11 cellular contexts compared by ENCODE assay signal in genomic region chr19:51439021-51439465, GRCh38. TPM values are rescaled to one million over a fixed set of nuclear protein-coding genes. Genes with fewer than 3 reads are reported as not detected.
DNase-seq lines count a peak whose midpoint lies in the region; ATAC-seq and TF ChIP-seq lines count a peak whose summit lies in the region.
"Had no signal": no experiment of that assay in that cellular context is flagged by ENCODE, and none has a peak within 500 bp of the region (broad histone marks: within the 10 kb centered on the region; RNA-seq: fewer than 3 reads in every experiment).

No MANE protein-coding gene starts in this region.

- H3K9me3 Mint-ChIP-seq in chondrocyte (ENCODE audit: low read depth), result no peaks in the 10 kb centered on the region

- peak; percentile 42 for TF ChIP-seq CTCF in chondrocyte (IDR thresholded peaks at IDR 0.05)
- TF ChIP-seq CTCF in osteoblast (IDR thresholded peaks at IDR 0.05; ENCODE audit: extremely low read depth, low read depth, low read length), result peak; percentile 48

- no peaks in the 10 kb centered on the region for H3K36me3 Mint-ChIP-seq in chondrocyte (ENCODE audit: low read depth)

- no peaks in the 10 kb centered on the region for H3K79me2 ChIP-seq in osteoblast (ENCODE audit: insufficient read depth, low read length)

- H3K4me1 ChIP-seq in osteoblast (ENCODE audit: insufficient read depth, low read length), result no peaks in the 10 kb centered on the region
- H3K4me1 ChIP-seq: A549 had no signal

- no peaks in the 10 kb centered on the region for H3K36me3 ChIP-seq in osteoblast (ENCODE audit: insufficient read depth, low read length)

- H3K4me2 ChIP-seq in osteoblast (ENCODE audit: insufficient read depth, low read length), result no peak overlapping the region
- H3K4me2 ChIP-seq: A549 had no signal

- H3K27me3 Mint-ChIP-seq in chondrocyte (ENCODE audit: low read depth), result no peaks in the 10 kb centered on the region

- no peak for ATAC-seq in HG02870 (IDR thresholded peaks at IDR 0.05; ENCODE audit: unreplicated experiment)
- ATAC-seq: A549 had no signal

- H3K9me3 ChIP-seq in osteoblast (ENCODE audit: low read depth, low read length), result no peaks in the 10 kb centered on the region

- no peaks in the 10 kb centered on the region for H4K20me1 ChIP-seq in osteoblast (ENCODE audit: insufficient read depth, low read length)

- no peaks in the 10 kb centered on the region for H3K27me3 ChIP-seq in osteoblast (ENCODE audit: insufficient read depth, low read length)

- H3K4me3 ChIP-seq in osteoblast (ENCODE audit: insufficient read depth, low read length), result no peak overlapping the region
- H3K4me3 ChIP-seq: A549 had no signal

- peak; percentile 16 to 25 for DNase-seq in NCI-H526 (lab: John Stamatoyannopoulos, UW)
- no peak for DNase-seq in NCI-H526 treated with DMSO at 0.1 percent for 48 hours (lab: John Stamatoyannopoulos, UW)
- peak; percentile 50 for DNase-seq in NAMALWA (ENCODE audit: low spot score)
- no peak for DNase-seq in chondrocyte (ENCODE audit: low spot score)
- no peak for DNase-seq in osteoblast (ENCODE audit: insufficient read length, low spot score, missing footprints)
- DNase-seq in NK-92 treated with Interleukin-12 subunit alpha and Interleukin-12 subunit beta, amount 100 ng/mL, for 24 hours (lab: John Stamatoyannopoulos, UW), result no peak
- no peak for DNase-seq in NCI-H187 (lab: John Stamatoyannopoulos, UW)
- DNase-seq: effector CD8-positive, alpha-beta T cell had no signal

- no peak overlapping the region for H3K4me3 Mint-ChIP-seq in chondrocyte (ENCODE audit: unreplicated experiment)

- H2AFZ ChIP-seq in osteoblast (ENCODE audit: low read length), result no peak overlapping the region

- H3K4me1 Mint-ChIP-seq in chondrocyte (ENCODE audit: low read depth), result no peaks in the 10 kb centered on the region

- no peak overlapping the region for H3K27ac ChIP-seq in osteoblast (ENCODE audit: low read depth, low read length)
- H3K27ac ChIP-seq: A549 had no signal

- peak overlapping the region; percentile 12 for H3K27ac Mint-ChIP-seq in chondrocyte (ENCODE audit: unreplicated experiment)

RNA-seq across cellular contexts. Expression of gene SIGLEC8, which starts 19.2 kb away (rescaled TPM):
- not detected in 3 replicates for total RNA-seq in chondrocyte
- total RNA-seq in osteoblast, result not detected in 2 replicates

RNA-seq across cellular contexts. Expression of gene SIGLEC10, which starts 21.6 kb away (rescaled TPM):
- not detected in 3 replicates for total RNA-seq in chondrocyte
- total RNA-seq in osteoblast, result not detected in 2 replicates

RNA-seq across cellular contexts. Expression of gene CEACAM18, which starts 39.3 kb away (rescaled TPM):
- total RNA-seq in chondrocyte, result not detected in 3 replicates
- total RNA-seq in osteoblast, result not detected in 2 replicates
- total RNA-seq: skeletal muscle tissue had no signal

RNA-seq across cellular contexts. Expression of gene C19orf84, which starts 48.7 kb away (rescaled TPM):
- total RNA-seq in chondrocyte (not detected in 3 replicates), osteoblast (not detected in 2 replicates)
- total RNA-seq: skeletal muscle tissue had no signal

RNA-seq across cellular contexts. Expression of gene LIM2, which starts 51.3 kb away (rescaled TPM):
- total RNA-seq in chondrocyte, result not detected in 3 replicates
- total RNA-seq in osteoblast, result not detected in 2 replicates
- total RNA-seq: skeletal muscle tissue had no signal

Comparison
In these comparisons a context has a peak if more than half of its experiments do, and no peak if none do; other contexts are left out.
1. DNase-seq: peak in NCI-H526 (2 of 2) and NAMALWA (single experiment); none in NCI-H526 treated with DMSO at 0.1 percent for 48 hours (single experiment), chondrocyte (single experiment), osteoblast (single experiment), NK-92 treated with Interleukin-12 subunit alpha and Interleukin-12 subunit beta, amount 100 ng/mL, for 24 hours (single experiment) and NCI-H187 (0 of 2).